In genomic region chr12:3991798-3992580, GRCh38 we compare ENCODE assay signal across 19 cellular contexts.
"Had no signal": no experiment of that assay in that cellular context is flagged by ENCODE, and none has a peak within 500 bp of the region (broad histone marks: within the 10 kb centered on the region; RNA-seq: fewer than 3 reads in every experiment).

No MANE protein-coding gene starts in this region.

- DNase-seq: cerebellar nuclear complex; cortex of kidney; gastrocnemius medialis; head of caudate nucleus; left cardiac atrium; left ventricle myocardium inferior; lower lobe of right lung; natural killer cell; posterior cingulate gyrus; psoas muscle; right cardiac atrium; spleen; stimulated activated CD4-positive, alpha-beta T cell treated with anti-CD3 and anti-CD28 coated beads, Interleukin-4, amount 100 ng/mL, for 4 hours; transverse colon had no signal

- H3K4me3 ChIP-seq: gastrocnemius medialis, left ventricle myocardium inferior, lower lobe of right lung, psoas muscle, skin epidermis, spleen, suprapubic skin, transverse colon had no signal

- ATAC-seq: gastrocnemius medialis; left cardiac atrium; lower lobe of right lung; natural killer cell; psoas muscle; right cardiac atrium; stimulated activated memory B cell treated with anti-CD40 and anti-IgM and Interleukin-4, amounts not matched to agents 10 μg/mL and 1 μg/mL and 100 μg/mL, for 72 hours had no signal

- H3K4me3 Mint-ChIP-seq: natural killer cell; neural crest cell; stimulated activated memory B cell treated with anti-CD40 and anti-IgM and Interleukin-4, amounts not matched to agents 10 μg/mL and 1 μg/mL and 100 μg/mL, for 72 hours; stimulated activated naive CD8-positive, alpha-beta T cell treated with anti-CD3 and anti-CD28 coated beads, Interleukin-15, Interleukin-2, amounts not matched to agents 100 ng/mL and 50 ng/mL, for 24 hours had no signal

- H3K27me3 Mint-ChIP-seq: stimulated activated memory B cell treated with anti-CD40 and anti-IgM and Interleukin-4, amounts not matched to agents 10 μg/mL and 1 μg/mL and 100 μg/mL, for 72 hours; stimulated activated naive CD8-positive, alpha-beta T cell treated with anti-CD3 and anti-CD28 coated beads, Interleukin-15, Interleukin-2, amounts not matched to agents 100 ng/mL and 50 ng/mL, for 24 hours had no signal

- H3K36me3 ChIP-seq: gastrocnemius medialis, left ventricle myocardium inferior, lower lobe of right lung, spleen, suprapubic skin, transverse colon had no signal

- H3K27ac Mint-ChIP-seq: natural killer cell; stimulated activated memory B cell treated with anti-CD40 and anti-IgM and Interleukin-4, amounts not matched to agents 10 μg/mL and 1 μg/mL and 100 μg/mL, for 72 hours; stimulated activated naive CD8-positive, alpha-beta T cell treated with anti-CD3 and anti-CD28 coated beads, Interleukin-15, Interleukin-2, amounts not matched to agents 100 ng/mL and 50 ng/mL, for 24 hours had no signal

- H3K36me3 Mint-ChIP-seq: natural killer cell; stimulated activated memory B cell treated with anti-CD40 and anti-IgM and Interleukin-4, amounts not matched to agents 10 μg/mL and 1 μg/mL and 100 μg/mL, for 72 hours had no signal

- H3K4me1 ChIP-seq: gastrocnemius medialis, left ventricle myocardium inferior, lower lobe of right lung, psoas muscle, suprapubic skin, transverse colon had no signal

- H3K27ac ChIP-seq: gastrocnemius medialis, left ventricle myocardium inferior, lower lobe of right lung, psoas muscle, skin epidermis, spleen, suprapubic skin, transverse colon had no signal

- H3K9me3 ChIP-seq: gastrocnemius medialis, left ventricle myocardium inferior, lower lobe of right lung, psoas muscle, spleen, suprapubic skin, transverse colon had no signal
